Comparison of ENCODE assay signal across 17 cellular contexts in genomic region chr20:9294081-9294480, GRCh38.
DNase-seq lines count a peak whose midpoint lies in the region; ATAC-seq and TF ChIP-seq lines count a peak whose summit lies in the region.
"Had no signal": no experiment of that assay in that cellular context is flagged by ENCODE, and none has a peak within 500 bp of the region (broad histone marks: within the 10 kb centered on the region; RNA-seq: fewer than 3 reads in every experiment).

No MANE protein-coding gene starts in this region.

- ATAC-seq in HCT116 (no peak), GM18870 (IDR thresholded peaks at IDR 0.05; ENCODE audit: unreplicated experiment) (no peak)

- no peaks in the 10 kb centered on the region for H4K20me1 ChIP-seq in HCT116 (ENCODE audit: insufficient read depth)

- H3K9me3 ChIP-seq in HCT116 (ENCODE audit: control insufficient read depth in 1 of 2, insufficient read depth in 1 of 2, low read depth in 1 of 2, low read length in 2 of 2): no peaks in the 10 kb centered on the region
- no peaks in the 10 kb centered on the region for H3K9me3 ChIP-seq in prostate gland
- H3K9me3 ChIP-seq: esophagus muscularis mucosa, thyroid gland had no signal

- intact Hi-C loops in HCT116 (cut with micrococcal nuclease) (no loop called here), prostate gland (cut with DNase I) (no loop called here)

- H3K4me3 ChIP-seq in AG04449 (ENCODE audit: low read depth, low read length) (no peak overlapping the region), HCT116 (replicated peaks in 1 of 2; ENCODE audit: low read depth in 1 of 2, low read length in 2 of 2) (no peak overlapping the region), foreskin fibroblast (ENCODE audit: low read depth in 1 of 2, low read length in 2 of 2) (no peak overlapping the region), prostate gland (no peak overlapping the region)
- H3K4me3 ChIP-seq: esophagus muscularis mucosa, thyroid gland had no signal

- no TSS peak for BruUV-seq in HCT116 (replicated peaks; lab: Mats Ljungman, UMichigan)

- peaks cover 6% of the 10 kb centered on the region in 2 experiments; a peak in 2 of 4 replicates for H3K4me1 ChIP-seq in HCT116 (ENCODE audit: control insufficient read depth in 1 of 2, insufficient read depth in 2 of 2, low read length in 2 of 2)
- no peaks in the 10 kb centered on the region for H3K4me1 ChIP-seq in prostate gland (replicated peaks)
- H3K4me1 ChIP-seq: parathyroid adenoma had no signal

- no peaks in the 10 kb centered on the region for H3K79me2 ChIP-seq in HCT116 (ENCODE audit: insufficient read depth, low read length)
- H3K79me2 ChIP-seq: parathyroid adenoma had no signal

- RAD21 ChIA-PET in HCT116 (lab: Charles Lee; ENCODE audit: low non-redundant PET in 1 of 2, low total read pairs in 2 of 2, uncharacterized antibody in 2 of 2, unreplicated experiment in 2 of 2): interaction anchor here in 1 of 2 experiments (1.0 kb wide), 1 partner anchor 440 kb away, joined by 3 read pairs; no protein-coding TSS in a partner anchor

- no peak for TF ChIP-seq POLR2A in HCT116 (IDR thresholded peaks at IDR 0.05; ENCODE audit: borderline replicate concordance, extremely low read depth, insufficient read depth, insufficient read length)
- TF ChIP-seq POLR2A in prostate gland (IDR thresholded peaks at IDR 0.05): no peak

- H3K27me3 ChIP-seq in HCT116 (ENCODE audit: insufficient read depth, low read length): no peaks in the 10 kb centered on the region
- H3K27me3 ChIP-seq in prostate gland (replicated peaks; ENCODE audit: insufficient read depth): no peaks in the 10 kb centered on the region
- H3K27me3 ChIP-seq: esophagus muscularis mucosa, thyroid gland had no signal

- H3K9me2 ChIP-seq in HCT116 (ENCODE audit: insufficient read depth): no peaks in the 10 kb centered on the region

- H3K36me3 ChIP-seq in HCT116 (ENCODE audit: control insufficient read depth in 1 of 2, insufficient read depth in 2 of 2, low read length in 2 of 2) (no peaks in the 10 kb centered on the region), prostate gland (no peaks in the 10 kb centered on the region)
- H3K36me3 ChIP-seq: esophagus muscularis mucosa, thyroid gland had no signal

- no peak overlapping the region for H3K9ac ChIP-seq in HCT116 (ENCODE audit: low read length)
- H3K9ac ChIP-seq: parathyroid adenoma had no signal

- peak; percentile 36 for DNase-seq in AG04449 (ENCODE audit: low read depth, low spot score)
- no peak for DNase-seq in HCT116 (ENCODE audit: low read depth, low spot score)
- DNase-seq in amniotic epithelial cell (ENCODE audit: low read depth): peak; percentile 39
- DNase-seq in foreskin fibroblast: peak; percentile 51 to 55
- no peak for DNase-seq in COLO668 (lab: John Stamatoyannopoulos, UW; ENCODE audit: unreplicated experiment)
- DNase-seq in stimulated activated naive CD4-positive, alpha-beta T cell (lab: John Stamatoyannopoulos, UW): no peak
- no peak for DNase-seq in prostate gland (ENCODE audit: low spot score)
- DNase-seq: ACHN; activated naive CD4-positive, alpha-beta T cell treated with anti-CD3 and anti-CD28 coated beads, Interleukin-2, amount 10 ng/mL, durations not matched to agents 7 days and 5 days; DMS153; Karpas-422; stimulated activated CD4-positive, alpha-beta T cell treated with anti-CD3 and anti-CD28 coated beads, Interleukin-15, amount 100 ng/mL, for 24 hours; thyroid gland had no signal

- H3K4me2 ChIP-seq in HCT116 (ENCODE audit: low read length): 0 out of 2 replicates have a peak overlapping the region, but pooled peaks have one; percentile 4

- no peak for TF ChIP-seq RAD21 in HCT116 (IDR thresholded peaks at IDR 0.05; ENCODE audit: low read depth)

- H2AFZ ChIP-seq in HCT116 (ENCODE audit: low read depth, low read length, poor library complexity, severe bottlenecking): no peak overlapping the region
- H2AFZ ChIP-seq: parathyroid adenoma had no signal

- no peak overlapping the region for H3K27ac ChIP-seq in HCT116 (ENCODE audit: low read depth, low read length)
- H3K27ac ChIP-seq in prostate gland: no peak overlapping the region
- H3K27ac ChIP-seq: esophagus muscularis mucosa, parathyroid adenoma, thyroid gland, VCaP had no signal

- POLR2A ChIA-PET in AG04449 (lab: Yijun Ruan, JAX) (no interaction called here), HCT116 (lab: Charles Lee) (no interaction called here)

- CTCF ChIA-PET in AG04449 (lab: Yijun Ruan, JAX) (interaction anchor here (0.7 to 1.9 kb wide), 3 partner anchors 22 to 440 kb away, joined by 3 to 8 read pairs (median 3); no protein-coding TSS in a partner anchor), HCT116 (lab: Charles Lee) (no interaction called here)

- no peak for TF ChIP-seq CTCF in AG04449 (IDR thresholded peaks at IDR 0.05; ENCODE audit: insufficient read depth, low read length, missing control alignments)
- TF ChIP-seq CTCF in HCT116 (IDR thresholded peaks at IDR 0.05 in 2 of 3, conservative IDR thresholded peaks at IDR 0.05 in 1 of 3; ENCODE audit: borderline replicate concordance in 1 of 3, insufficient read depth in 1 of 3, low read depth in 2 of 3, low read length in 2 of 3): no peak
- no peak for TF ChIP-seq CTCF in foreskin fibroblast (IDR thresholded peaks at IDR 0.05; ENCODE audit: low read depth, low read length)
- TF ChIP-seq CTCF in prostate gland (IDR thresholded peaks at IDR 0.05): no peak

TF ChIP-seq in HCT116, 20 proteins besides CTCF, POLR2A, EP300 and RAD21:
- TF ChIP-seq MAX (IDR thresholded peaks at IDR 0.05): no peak

Comparison
In these comparisons a context has a peak if more than half of its experiments do, and no peak if none do; other contexts are left out.
1. DNase-seq: peak in AG04449 (single experiment), amniotic epithelial cell (single experiment) and foreskin fibroblast (2 of 2); none in HCT116 (single experiment), COLO668 (single experiment), stimulated activated naive CD4-positive, alpha-beta T cell (0 of 6) and prostate gland (single experiment).